ENCODE assay signal across 26 cellular contexts in the genomic region with DNA sequence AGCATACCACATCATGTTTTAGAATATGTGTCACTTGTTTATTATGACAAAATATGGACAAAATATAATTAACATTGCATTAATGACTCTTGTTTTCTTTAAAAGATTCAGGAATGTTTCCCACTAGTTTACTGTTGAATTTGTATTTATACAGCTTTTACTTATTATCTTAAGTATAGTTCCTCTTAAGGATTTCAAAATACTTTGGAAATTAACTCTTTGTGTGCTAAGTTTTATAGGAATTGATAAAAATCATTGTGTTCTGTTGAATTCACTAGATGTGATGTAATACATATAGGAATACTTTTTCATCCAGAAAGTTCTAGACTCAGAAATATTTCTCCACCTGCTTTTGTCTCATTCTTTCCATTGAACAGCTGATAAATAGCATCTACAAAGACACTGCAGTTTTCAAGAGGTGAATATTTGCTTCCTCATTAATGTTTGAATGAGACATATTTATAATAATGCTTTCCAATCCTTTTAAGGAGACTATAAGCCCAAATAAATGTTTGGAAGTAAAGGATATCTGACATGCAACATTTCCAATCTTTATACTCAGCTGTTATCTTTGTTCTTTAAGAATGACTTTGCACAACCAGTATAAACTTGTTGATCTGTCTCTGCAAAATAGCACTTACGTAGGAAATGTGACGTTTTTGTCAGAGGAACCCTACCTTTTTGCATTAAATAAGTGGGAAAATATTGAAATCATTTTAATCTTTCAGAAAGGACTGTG. TPM values are rescaled to one million over a fixed set of nuclear protein-coding genes. Genes with fewer than 3 reads are reported as not detected.
"Had no signal": no experiment of that assay in that cellular context is flagged by ENCODE, and none has a peak within 500 bp of the region (broad histone marks: within the 10 kb centered on the region; RNA-seq: fewer than 3 reads in every experiment).

No MANE protein-coding gene starts in this region.

- H3K27me3 ChIP-seq: breast epithelium, colonic mucosa, dorsolateral prefrontal cortex, esophagus muscularis mucosa, gastrocnemius medialis, ovary had no signal

- DNase-seq: activated CD4-positive, alpha-beta memory T cell treated with anti-CD3 and anti-CD28 coated beads, Interleukin-2, amount 10 ng/mL, durations not matched to agents 7 days and 5 days; activated CD4-positive, CD25-positive, alpha-beta regulatory T cell; activated CD8-positive, alpha-beta memory T cell treated with anti-CD3 and anti-CD28 coated beads, Interleukin-2, amount 10 ng/mL, durations not matched to agents 7 days and 5 days; activated naive CD4-positive, alpha-beta T cell; activated naive CD8-positive, alpha-beta T cell treated with anti-CD3 and anti-CD28 coated beads, Interleukin-2, amount 10 ng/mL, durations not matched to agents 7 days and 5 days; amniotic stem cell; colonic mucosa; dorsolateral prefrontal cortex; effector memory CD8-positive, alpha-beta T cell; gastrocnemius medialis; hippocampal formation; left ventricle myocardium inferior; mammary epithelial cell; midbrain; natural killer cell; ovary; stimulated activated CD4-positive, alpha-beta T cell treated with anti-CD3 and anti-CD28 coated beads, Interleukin-4, amount 100 ng/mL, for 1 hour; stimulated activated naive CD4-positive, alpha-beta T cell treated with Interleukin-2 at 50 U/mL for 16 hours; T-cell had no signal

- H3K4me1 ChIP-seq: breast epithelium, colonic mucosa, esophagus muscularis mucosa, gastrocnemius medialis, left ventricle myocardium inferior, prostate gland had no signal

- H3K27me3 Mint-ChIP-seq: activated CD8-positive, alpha-beta memory T cell treated with anti-CD3 and anti-CD28 coated beads, Interleukin-2, amount 10 ng/mL, durations not matched to agents 7 days and 5 days; activated naive CD8-positive, alpha-beta T cell treated with anti-CD3 and anti-CD28 coated beads, Interleukin-2, amount 10 ng/mL, durations not matched to agents 7 days and 5 days; activated T-helper 17 cell treated with anti-CD3 and anti-CD28 coated beads, Interleukin-2, amount 50 U/mL, for 72 hours; effector memory CD8-positive, alpha-beta T cell; T-cell; type B pancreatic cell had no signal

- H3K9me3 ChIP-seq: breast epithelium, colonic mucosa, esophagus muscularis mucosa, gastrocnemius medialis, left ventricle myocardium inferior, ovary, prostate gland, thoracic aorta had no signal

- ATAC-seq: effector memory CD8-positive, alpha-beta T cell; gastrocnemius medialis; T-cell had no signal

- H3K36me3 Mint-ChIP-seq: natural killer cell, T-cell, type B pancreatic cell had no signal

- H3K36me3 ChIP-seq: breast epithelium, colonic mucosa, esophagus muscularis mucosa, gastrocnemius medialis, left ventricle myocardium inferior, ovary, prostate gland, thoracic aorta had no signal

- H3K27ac Mint-ChIP-seq: activated CD4-positive, alpha-beta memory T cell treated with anti-CD3 and anti-CD28 coated beads, Interleukin-2, amount 10 ng/mL, durations not matched to agents 7 days and 5 days; activated CD8-positive, alpha-beta memory T cell treated with anti-CD3 and anti-CD28 coated beads, Interleukin-2, amount 10 ng/mL, durations not matched to agents 7 days and 5 days; activated naive CD8-positive, alpha-beta T cell treated with anti-CD3 and anti-CD28 coated beads, Interleukin-2, amount 10 ng/mL, durations not matched to agents 7 days and 5 days; activated T-helper 17 cell treated with anti-CD3 and anti-CD28 coated beads, Interleukin-2, amount 50 U/mL, for 72 hours; natural killer cell; T-helper 2 cell treated with Interferon-gamma antibody and Interleukin-4, amounts not matched to agents 5 μg/mL and 100 μg/mL, for 36 hours; type B pancreatic cell had no signal

- H3K4me3 ChIP-seq: breast epithelium, colonic mucosa, dorsolateral prefrontal cortex, esophagus muscularis mucosa, gastrocnemius medialis, left ventricle myocardium inferior, ovary, prostate gland, thoracic aorta had no signal

- H3K4me3 Mint-ChIP-seq: activated CD4-positive, alpha-beta memory T cell treated with anti-CD3 and anti-CD28 coated beads, Interleukin-2, amount 10 ng/mL, durations not matched to agents 7 days and 5 days; activated CD8-positive, alpha-beta memory T cell treated with anti-CD3 and anti-CD28 coated beads, Interleukin-2, amount 10 ng/mL, durations not matched to agents 7 days and 5 days; activated naive CD8-positive, alpha-beta T cell treated with anti-CD3 and anti-CD28 coated beads, Interleukin-2, amount 10 ng/mL, durations not matched to agents 7 days and 5 days; activated T-helper 17 cell treated with anti-CD3 and anti-CD28 coated beads, Interleukin-2, amount 50 U/mL, for 72 hours; effector memory CD8-positive, alpha-beta T cell; natural killer cell; T-cell; T-helper 2 cell treated with Interferon-gamma antibody and Interleukin-4, amounts not matched to agents 5 μg/mL and 100 μg/mL, for 36 hours; type B pancreatic cell had no signal

- H3K9me3 Mint-ChIP-seq: activated T-helper 17 cell treated with anti-CD3 and anti-CD28 coated beads, Interleukin-2, amount 50 U/mL, for 72 hours; effector memory CD8-positive, alpha-beta T cell; natural killer cell; type B pancreatic cell had no signal

- H3K4me1 Mint-ChIP-seq: natural killer cell had no signal

- H3K27ac ChIP-seq: breast epithelium, colonic mucosa, dorsolateral prefrontal cortex, esophagus muscularis mucosa, gastrocnemius medialis, left ventricle myocardium inferior, ovary, prostate gland, thoracic aorta had no signal

RNA-seq across cellular contexts. Expression of a gene that starts 38.4 kb away (rescaled TPM):
- total RNA-seq: mammary epithelial cell had no signal
- polyA plus RNA-seq: mammary epithelial cell had no signal
